25 cellular contexts compared by ENCODE assay signal in genomic region chr19:15995536-15995935, GRCh38. TPM values are rescaled to one million over a fixed set of nuclear protein-coding genes. Genes with fewer than 3 reads are reported as not detected.
"Had no signal": no experiment of that assay in that cellular context is flagged by ENCODE, and none has a peak within 500 bp of the region (broad histone marks: within the 10 kb centered on the region; RNA-seq: fewer than 3 reads in every experiment).

No MANE protein-coding gene starts in this region.

- H3K36me3 ChIP-seq: gastroesophageal sphincter, prostate gland, sigmoid colon, upper lobe of left lung, uterus had no signal

- H3K27ac Mint-ChIP-seq: nephron progenitor cell had no signal

- H3K4me3 ChIP-seq: dorsolateral prefrontal cortex, gastroesophageal sphincter, hepatocyte, prostate gland, sigmoid colon, upper lobe of left lung, uterus had no signal

- DNase-seq: cortex of kidney; dorsolateral prefrontal cortex; effector CD8-positive, alpha-beta T cell; kidney; left colon; mammary epithelial cell; naive thymus-derived CD4-positive, alpha-beta T cell; nephron progenitor cell; retina; sigmoid colon; small intestine; stimulated activated CD4-positive, alpha-beta T cell treated with anti-CD3 and anti-CD28 coated beads, Interleukin-12 subunit alpha, Interleukin-12 subunit beta, amount 100 ng/mL, for 4 hours; stimulated activated naive CD4-positive, alpha-beta T cell; upper lobe of left lung; uterus had no signal

- H3K4me1 Mint-ChIP-seq: nephron progenitor cell had no signal

- H3K4me3 Mint-ChIP-seq: naive thymus-derived CD4-positive, alpha-beta T cell; nephron progenitor cell had no signal

- H3K9me3 ChIP-seq: gastroesophageal sphincter, prostate gland, sigmoid colon, upper lobe of left lung, uterus had no signal

- ATAC-seq: gastroesophageal sphincter; left colon; naive thymus-derived CD4-positive, alpha-beta T cell had no signal

- H3K4me1 ChIP-seq: parathyroid adenoma, prostate gland, sigmoid colon, upper lobe of left lung, uterus had no signal

- H3K27ac ChIP-seq: dorsolateral prefrontal cortex, gastroesophageal sphincter, hepatocyte, parathyroid adenoma, prostate gland, sigmoid colon, upper lobe of left lung, uterus had no signal

RNA-seq across cellular contexts. Expression of gene OR10H4, which starts 46.7 kb away (rescaled TPM):
- total RNA-seq: dorsolateral prefrontal cortex; fibroblast of lung; fibroblast of villous mesenchyme; gastroesophageal sphincter; hepatocyte; kidney; left colon; lower leg skin; mammary epithelial cell; mesenteric fat pad; mononuclear cell; naive thymus-derived CD4-positive, alpha-beta T cell; omental fat pad; prostate gland; sigmoid colon; upper lobe of left lung; uterus had no signal
